In the genomic region with DNA sequence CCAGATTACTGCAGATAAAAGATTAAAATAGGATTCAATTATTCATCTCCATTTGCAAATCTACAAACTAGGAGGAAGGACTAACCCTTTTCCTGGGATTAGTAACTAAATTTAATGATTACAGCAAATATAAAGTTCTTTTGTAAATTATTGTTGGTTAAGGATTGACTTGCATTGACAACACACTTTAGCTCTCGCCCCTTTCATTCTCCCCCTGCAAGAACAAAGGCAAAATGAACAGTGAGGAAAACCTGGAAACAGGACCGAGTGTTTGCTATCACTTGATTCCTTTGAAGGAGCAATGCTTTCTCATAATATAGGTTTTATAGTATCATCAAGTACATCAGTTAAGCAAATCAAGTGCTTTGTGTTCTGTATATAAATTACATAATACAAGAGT, we compare ENCODE assay signal across 17 cellular contexts.
"Had no signal": no experiment of that assay in that cellular context is flagged by ENCODE, and none has a peak within 500 bp of the region (broad histone marks: within the 10 kb centered on the region; RNA-seq: fewer than 3 reads in every experiment).

No MANE protein-coding gene starts in this region.

- H3K27me3 ChIP-seq: foreskin keratinocyte, hepatocyte, sigmoid colon, tibial artery, upper lobe of right lung, vagina had no signal

- H3K4me1 ChIP-seq: foreskin keratinocyte, sigmoid colon, tibial artery, upper lobe of right lung, vagina had no signal

- H3K27ac ChIP-seq: foreskin keratinocyte, hepatocyte, neutrophil, sigmoid colon, skin epidermis, tibial artery, upper lobe of right lung, vagina had no signal

- ATAC-seq: effector memory CD8-positive, alpha-beta T cell; foreskin keratinocyte; left cardiac atrium; mucosa of descending colon; naive thymus-derived CD8-positive, alpha-beta T cell; upper lobe of right lung had no signal

- H3K36me3 ChIP-seq: neutrophil had no signal

- H3K4me3 ChIP-seq: hepatocyte, mucosa of descending colon, sigmoid colon, skin epidermis, tibial artery, upper lobe of right lung, vagina had no signal

- DNase-seq: effector memory CD8-positive, alpha-beta T cell; erythroblast; foreskin keratinocyte; head of caudate nucleus; kidney; left cardiac atrium; mammary epithelial cell; mucosa of descending colon; naive thymus-derived CD8-positive, alpha-beta T cell; sigmoid colon; stimulated activated naive CD4-positive, alpha-beta T cell treated with Interleukin-2 at 50 U/mL for 16 hours; tibial artery; upper lobe of right lung had no signal

- H3K9me3 ChIP-seq: mucosa of descending colon, neutrophil, sigmoid colon, tibial artery, upper lobe of right lung, vagina had no signal
